ENCODE assay signal across 24 cellular contexts in genomic region chr10:1068362-1069361, GRCh38. TPM values are rescaled to one million over a fixed set of nuclear protein-coding genes. Genes with fewer than 3 reads are reported as not detected.
DNase-seq lines count a peak whose midpoint lies in the region; ATAC-seq and TF ChIP-seq lines count a peak whose summit lies in the region.
"Had no signal": no experiment of that assay in that cellular context is flagged by ENCODE, and none has a peak within 500 bp of the region (broad histone marks: within the 10 kb centered on the region; RNA-seq: fewer than 3 reads in every experiment).

No MANE protein-coding gene starts in this region.

- TF ChIP-seq POLR2A in right lobe of liver (IDR thresholded peaks at IDR 0.05) (no peak), ovary (IDR thresholded peaks at IDR 0.05) (no peak)

- ATAC-seq in right lobe of liver: peak in 3 of 4 donors; percentile 42 to 56 (median 50)
- ATAC-seq: right cardiac atrium had no signal

- H3K4me1 ChIP-seq in right lobe of liver (peaks cover 0 to 4% (median 0%) of the 10 kb centered on the region in 4 donors), ovary (ENCODE audit: insufficient read depth) (peaks cover 2% of the 10 kb centered on the region)
- H3K4me1 ChIP-seq: parathyroid adenoma had no signal

- H3K27me3 ChIP-seq in right lobe of liver (no peaks in the 10 kb centered on the region), ovary (no peaks in the 10 kb centered on the region)
- H3K27me3 ChIP-seq: adrenal gland had no signal

- H3K27me3 Mint-ChIP-seq in activated naive CD4-positive, alpha-beta T cell treated with anti-CD3 and anti-CD28 coated beads, Interleukin-2, amount 50 U/mL, for 24 hours: no peaks in the 10 kb centered on the region
- H3K27me3 Mint-ChIP-seq in activated naive CD4-positive, alpha-beta T cell treated with anti-CD3 and anti-CD28 coated beads, Interleukin-2, amount 10 ng/mL, durations not matched to agents 7 days and 5 days: no peaks in the 10 kb centered on the region
- no peaks in the 10 kb centered on the region for H3K27me3 Mint-ChIP-seq in activated T-helper 1 cell treated with anti-CD3 and anti-CD28 coated beads, Interleukin-12 subunit alpha, Interleukin-12 subunit beta, Interleukin-2, Interleukin-4 antibody, amounts not matched to agents 30 ng/mL and 10 ng/mL and 1 ng/mL, durations not matched to agents 14 hours and 24 hours and 36 hours (ENCODE audit: insufficient read depth)
- H3K27me3 Mint-ChIP-seq: CD4-positive, CD25-positive, alpha-beta regulatory T cell had no signal

- no peak for TF ChIP-seq EP300 in ovary (IDR thresholded peaks at IDR 0.05)

- H3K36me3 ChIP-seq in right lobe of liver (peaks cover 0 to 13% (median 3%) of the 10 kb centered on the region in 4 donors), ovary (no peaks in the 10 kb centered on the region)

- H3K9me3 Mint-ChIP-seq in activated naive CD4-positive, alpha-beta T cell treated with anti-CD3 and anti-CD28 coated beads, Interleukin-2, amount 50 U/mL, for 24 hours: no peaks in the 10 kb centered on the region
- H3K9me3 Mint-ChIP-seq in activated naive CD4-positive, alpha-beta T cell treated with anti-CD3 and anti-CD28 coated beads, Interleukin-2, amount 10 ng/mL, durations not matched to agents 7 days and 5 days: no peaks in the 10 kb centered on the region
- H3K9me3 Mint-ChIP-seq in activated T-helper 1 cell treated with anti-CD3 and anti-CD28 coated beads, Interleukin-12 subunit alpha, Interleukin-12 subunit beta, Interleukin-2, Interleukin-4 antibody, amounts not matched to agents 30 ng/mL and 10 ng/mL and 1 ng/mL, durations not matched to agents 14 hours and 24 hours and 36 hours: no peaks in the 10 kb centered on the region
- H3K9me3 Mint-ChIP-seq: CD4-positive, CD25-positive, alpha-beta regulatory T cell; nephron had no signal

- H3K27ac ChIP-seq in right lobe of liver (no peak overlapping the region), ovary (no peak overlapping the region)
- H3K27ac ChIP-seq: adrenal gland, parathyroid adenoma had no signal

- CTCF ChIA-PET in activated naive CD4-positive, alpha-beta T cell treated with anti-CD3 and anti-CD28 coated beads, Interleukin-2, amount 10 ng/mL, durations not matched to agents 7 days and 5 days (lab: Charles Lee): no interaction called here

- H3K4me3 ChIP-seq in right lobe of liver (no peak overlapping the region), ovary (no peak overlapping the region)
- H3K4me3 ChIP-seq: adrenal gland had no signal

- in situ Hi-C loops in ACHN (cut with HindIII; ENCODE audit: low pct_ligation_motif_present, low pct_unique_long_range_greater_than_20kb, low sequenced_read_pairs): no loop called here

- TF ChIP-seq CTCF in right lobe of liver (IDR thresholded peaks at IDR 0.05) (no peak), ovary (IDR thresholded peaks at IDR 0.05) (no peak)

- WGBS in right lobe of liver (ENCODE audit: insufficient coverage, low coverage, low lambda C conversion rate, missing lambda C conversion rate): 56% methylated on average over 5 of the region's 11 CpGs
- WGBS in ovary, 3 donors: 87 to 95% (median 94%) methylated on average over 11 of the region's 11 CpGs

- DNase-seq in activated naive CD4-positive, alpha-beta T cell treated with anti-CD3 and anti-CD28 coated beads, Interleukin-2, amount 10 ng/mL, durations not matched to agents 7 days and 5 days: no peak
- DNase-seq in activated T-helper 1 cell treated with anti-CD3 and anti-CD28 coated beads, Interleukin-12 subunit alpha, Interleukin-12 subunit beta, Interleukin-2, Interleukin-4 antibody, amounts not matched to agents 30 ng/mL and 10 ng/mL and 1 ng/mL, durations not matched to agents 14 hours and 24 hours and 36 hours (ENCODE audit: low spot score): no peak
- DNase-seq in right lobe of liver: no peak
- no peak for DNase-seq in inferior parietal cortex (ENCODE audit: extremely low spot score)
- DNase-seq in ACHN: no peak
- no peak for DNase-seq in ovary
- DNase-seq: adrenal gland; CD4-positive, CD25-positive, alpha-beta regulatory T cell; dermis blood vessel endothelial cell; H7; KG1; mesenchymal stem cell; NCI-H1694; NCI-H2171 treated with DMSO at 0.1 percent for 48 hours; NCI-H526; right cardiac atrium had no signal

- intact Hi-C loops in activated T-helper 1 cell treated with anti-CD3 and anti-CD28 coated beads, Interleukin-12 subunit alpha, Interleukin-12 subunit beta, Interleukin-2, Interleukin-4 antibody, amounts not matched to agents 30 ng/mL and 10 ng/mL and 1 ng/mL, durations not matched to agents 14 hours and 24 hours and 36 hours (cut with micrococcal nuclease): loop anchor here (2.0 kb wide), 1 partner anchor 26 kb away; no protein-coding TSS in a partner anchor
- intact Hi-C loops in right lobe of liver (cut with DNase I) (no loop called here), ovary (cut with DNase I) (no loop called here)

- H3K4me1 Mint-ChIP-seq in activated naive CD4-positive, alpha-beta T cell treated with anti-CD3 and anti-CD28 coated beads, Interleukin-2, amount 50 U/mL, for 24 hours: peaks cover 68% of the 10 kb centered on the region
- H3K4me1 Mint-ChIP-seq in activated naive CD4-positive, alpha-beta T cell treated with anti-CD3 and anti-CD28 coated beads, Interleukin-2, amount 10 ng/mL, durations not matched to agents 7 days and 5 days: peaks cover 35% of the 10 kb centered on the region
- H3K4me1 Mint-ChIP-seq in activated T-helper 1 cell treated with anti-CD3 and anti-CD28 coated beads, Interleukin-12 subunit alpha, Interleukin-12 subunit beta, Interleukin-2, Interleukin-4 antibody, amounts not matched to agents 30 ng/mL and 10 ng/mL and 1 ng/mL, durations not matched to agents 14 hours and 24 hours and 36 hours (ENCODE audit: low read depth): peaks cover 50% of the 10 kb centered on the region
- H3K4me1 Mint-ChIP-seq: nephron had no signal

- no peak overlapping the region for H3K4me3 Mint-ChIP-seq in activated naive CD4-positive, alpha-beta T cell treated with anti-CD3 and anti-CD28 coated beads, Interleukin-2, amount 50 U/mL, for 24 hours
- no peak overlapping the region for H3K4me3 Mint-ChIP-seq in activated naive CD4-positive, alpha-beta T cell treated with anti-CD3 and anti-CD28 coated beads, Interleukin-2, amount 10 ng/mL, durations not matched to agents 7 days and 5 days
- no peak overlapping the region for H3K4me3 Mint-ChIP-seq in activated T-helper 1 cell treated with anti-CD3 and anti-CD28 coated beads, Interleukin-12 subunit alpha, Interleukin-12 subunit beta, Interleukin-2, Interleukin-4 antibody, amounts not matched to agents 30 ng/mL and 10 ng/mL and 1 ng/mL, durations not matched to agents 14 hours and 24 hours and 36 hours
- H3K4me3 Mint-ChIP-seq: nephron had no signal

- H3K9me3 ChIP-seq in right lobe of liver (no peaks in the 10 kb centered on the region), ovary (no peaks in the 10 kb centered on the region)
- H3K9me3 ChIP-seq: adrenal gland had no signal

- H3K27ac Mint-ChIP-seq in activated naive CD4-positive, alpha-beta T cell treated with anti-CD3 and anti-CD28 coated beads, Interleukin-2, amount 50 U/mL, for 24 hours: peak overlapping the region; percentile 36
- H3K27ac Mint-ChIP-seq in activated naive CD4-positive, alpha-beta T cell treated with anti-CD3 and anti-CD28 coated beads, Interleukin-2, amount 10 ng/mL, durations not matched to agents 7 days and 5 days: no peak overlapping the region
- H3K27ac Mint-ChIP-seq in activated T-helper 1 cell treated with anti-CD3 and anti-CD28 coated beads, Interleukin-12 subunit alpha, Interleukin-12 subunit beta, Interleukin-2, Interleukin-4 antibody, amounts not matched to agents 30 ng/mL and 10 ng/mL and 1 ng/mL, durations not matched to agents 14 hours and 24 hours and 36 hours: peak overlapping the region; percentile 33
- H3K27ac Mint-ChIP-seq: nephron had no signal

- H3K36me3 Mint-ChIP-seq in activated naive CD4-positive, alpha-beta T cell treated with anti-CD3 and anti-CD28 coated beads, Interleukin-2, amount 50 U/mL, for 24 hours: peaks cover 5% of the 10 kb centered on the region
- peaks cover 40% of the 10 kb centered on the region for H3K36me3 Mint-ChIP-seq in activated naive CD4-positive, alpha-beta T cell treated with anti-CD3 and anti-CD28 coated beads, Interleukin-2, amount 10 ng/mL, durations not matched to agents 7 days and 5 days
- peaks cover 18% of the 10 kb centered on the region for H3K36me3 Mint-ChIP-seq in activated T-helper 1 cell treated with anti-CD3 and anti-CD28 coated beads, Interleukin-12 subunit alpha, Interleukin-12 subunit beta, Interleukin-2, Interleukin-4 antibody, amounts not matched to agents 30 ng/mL and 10 ng/mL and 1 ng/mL, durations not matched to agents 14 hours and 24 hours and 36 hours (ENCODE audit: low read depth)

RNA-seq across cellular contexts. Expression of gene WDR37, which starts 12.5 kb away (rescaled TPM):
- 19.9 and 21.1 TPM in 2 replicates for total RNA-seq in activated T-helper 1 cell treated with anti-CD3 and anti-CD28 coated beads, Interleukin-12 subunit alpha, Interleukin-12 subunit beta, Interleukin-2, Interleukin-4 antibody, amounts not matched to agents 30 ng/mL and 10 ng/mL and 1 ng/mL, durations not matched to agents 14 hours and 24 hours and 36 hours
- total RNA-seq in right lobe of liver: 1 to 10 TPM; 5.8 to 9.7 (median 8.3) TPM
- total RNA-seq in ovary: 10 to 100 TPM in 5 of 7 donors, 1 to 10 TPM in 2; 7.6 to 20.0 (median 15.6) TPM
- 10 to 100 TPM in 1 of 2 donors, 1 to 10 TPM in 1; 6.6 to 12.8 TPM for polyA plus RNA-seq in ovary

RNA-seq across cellular contexts. Expression of gene IDI1, which starts 19.7 kb away (rescaled TPM):
- total RNA-seq in activated T-helper 1 cell treated with anti-CD3 and anti-CD28 coated beads, Interleukin-12 subunit alpha, Interleukin-12 subunit beta, Interleukin-2, Interleukin-4 antibody, amounts not matched to agents 30 ng/mL and 10 ng/mL and 1 ng/mL, durations not matched to agents 14 hours and 24 hours and 36 hours: 76.0 and 78.9 TPM in 2 replicates
- total RNA-seq in right lobe of liver (10 to 100 TPM; 14.7 to 79.7 (median 28.4) TPM), ovary (10 to 100 TPM; 17.3 to 99.0 (median 24.4) TPM)
- polyA plus RNA-seq in ovary: 10 to 100 TPM; 20.3 to 53.0 TPM

RNA-seq across cellular contexts. Expression of gene IDI2, which starts 43.0 kb away (rescaled TPM):
- total RNA-seq in activated T-helper 1 cell treated with anti-CD3 and anti-CD28 coated beads, Interleukin-12 subunit alpha, Interleukin-12 subunit beta, Interleukin-2, Interleukin-4 antibody, amounts not matched to agents 30 ng/mL and 10 ng/mL and 1 ng/mL, durations not matched to agents 14 hours and 24 hours and 36 hours: not detected in 2 replicates
- not detected for total RNA-seq in right lobe of liver
- total RNA-seq in ovary: not detected
- not detected for polyA plus RNA-seq in ovary
- total RNA-seq: bronchial epithelial cell; CD4-positive, CD25-positive, alpha-beta regulatory T cell; dermis blood vessel endothelial cell; H7; RPMI7951; subcutaneous adipose tissue; T-helper 2 cell treated with Interferon-gamma antibody and Interleukin-4, amounts not matched to agents 100 ng/mL and 5 ng/mL, for 36 hours; ureter had no signal
- polyA plus RNA-seq: CD4-positive, CD25-positive, alpha-beta regulatory T cell had no signal
